Comparison of ENCODE assay signal across 8 cellular contexts in genomic region chr6:158869604-158870417, GRCh38.
A peak's percentile ranks its signal among the peaks of the same experiment; 100 is the strongest.
DNase-seq lines count a peak whose midpoint lies in the region; ATAC-seq and FAIRE-seq lines count a peak whose summit lies in the region.

No MANE protein-coding gene starts in this region.

- ATAC-seq in GM21390 (IDR thresholded peaks at IDR 0.05; ENCODE audit: unreplicated experiment) = peak; percentile 94

- FAIRE-seq in HTR-8/SVneo (lab: Jason Lieb, UNC) = peak; percentile 97

- H3K4me3 ChIP-seq in mucosa of rectum (ENCODE audit: low read length in 2 of 2) = peak overlapping the region; percentile 70 to 77

- peak overlapping the region; percentile 93 for H3K9ac ChIP-seq in mucosa of rectum (ENCODE audit: low read depth in 1 of 2, low read length in 2 of 2)

- no peaks in the 10 kb centered on the region for H3K9me3 ChIP-seq in mucosa of rectum (ENCODE audit: control insufficient read depth in 2 of 2, low read length in 2 of 2)

- H3K27ac ChIP-seq in epithelial cell of prostate (peak overlapping the region; percentile 96), mucosa of rectum (ENCODE audit: low read depth in 2 of 2, low read length in 2 of 2) (peak overlapping the region; percentile 98 to 99)

- H3K36me3 ChIP-seq in mucosa of rectum (ENCODE audit: control insufficient read depth in 2 of 2, insufficient read depth in 2 of 2, low read length in 2 of 2) = no peaks in the 10 kb centered on the region

- H3K27me3 ChIP-seq in mucosa of rectum (ENCODE audit: control insufficient read depth in 2 of 2, insufficient read depth in 2 of 2, low read length in 2 of 2) = no peaks in the 10 kb centered on the region

- peaks cover 11 to 19% of the 10 kb centered on the region in 2 donors for H3K4me1 ChIP-seq in mucosa of rectum (ENCODE audit: control insufficient read depth in 2 of 2, insufficient read depth in 2 of 2, low read length in 2 of 2)

- peak; percentile 91 for DNase-seq in DMS153 treated with DMSO at 0.1 percent for 48 hours (lab: John Stamatoyannopoulos, UW; ENCODE audit: unreplicated experiment)
- DNase-seq in HTR-8/SVneo (ENCODE audit: insufficient read length, low spot score) = peak; percentile 95
- peak; percentile 90 for DNase-seq in NOMO-1 treated with dmso at 0.1 percent for 144 hours (lab: John Stamatoyannopoulos, UW; ENCODE audit: unreplicated experiment)
- peak; percentile 96 for DNase-seq in activated T-cell treated with anti-CD3 and anti-CD28 coated beads for 1 hour (ENCODE audit: low read depth)
- DNase-seq in epithelial cell of prostate (ENCODE audit: low read depth, low spot score) = peak; percentile 98
- peak; percentile 92 to 94 for DNase-seq in stimulated activated CD8-positive, alpha-beta memory T cell treated with anti-CD3 and anti-CD28 coated beads, Interleukin-4, amount 100 ng/mL, for 4 hours (ENCODE audit: low read depth in 2 of 2, low spot score in 1 of 2)

Comparison
In these comparisons a context has a peak if more than half of its experiments do, and no peak if none do; other contexts are left out.
1. Peak in every context shown above with its lines: DNase-seq, ATAC-seq, H3K4me3 ChIP-seq and H3K27ac ChIP-seq.